1 cellular context compared by ENCODE assay signal in genomic region chr22:43812890-43813289, GRCh38.
TF ChIP-seq lines count a peak whose summit lies in the region.

No MANE protein-coding gene starts in this region.

TF ChIP-seq in GM12878, 131 proteins besides CTCF, POLR2A, EP300 and RAD21:
- TF ChIP-seq NRF1 (conservative IDR thresholded peaks at IDR 0.05; ENCODE audit: low read depth, low read length) (no peak), BRCA1 (IDR thresholded peaks at IDR 0.05; ENCODE audit: low read depth, low read length) (no peak), HDGF (IDR thresholded peaks at IDR 0.05) (no peak), TCF12 (IDR thresholded peaks at IDR 0.05; ENCODE audit: low read depth, low read length) (no peak), NR2F1 (conservative IDR thresholded peaks at IDR 0.05) (no peak), ZZZ3 (IDR thresholded peaks at IDR 0.05; ENCODE audit: control insufficient read depth, insufficient read length, low read depth) (no peak), YY1 (IDR thresholded peaks at IDR 0.05; ENCODE audit: low read depth, low read length) (no peak), JUND (IDR thresholded peaks at IDR 0.05; ENCODE audit: low read depth, low read length) (no peak), IKZF1 (conservative IDR thresholded peaks at IDR 0.05) (no peak), USF1 (IDR thresholded peaks at IDR 0.05; ENCODE audit: borderline replicate concordance, extremely low read length, insufficient read depth, low read depth, low read length) (no peak), CHD1 (IDR thresholded peaks at IDR 0.05; ENCODE audit: low read depth, low read length) (no peak), SIX5 (IDR thresholded peaks at IDR 0.05; ENCODE audit: low read depth, low read length, severe bottlenecking) (no peak), BMI1 (IDR thresholded peaks at IDR 0.05; ENCODE audit: borderline replicate concordance) (no peak), CHD4 (IDR thresholded peaks at IDR 0.05) (no peak), IKZF2 (IDR thresholded peaks at IDR 0.05) (no peak), TCF7 (IDR thresholded peaks at IDR 0.05; ENCODE audit: borderline replicate concordance) (no peak), PKNOX1 (IDR thresholded peaks at IDR 0.05) (no peak), SMC3 (IDR thresholded peaks at IDR 0.05; ENCODE audit: borderline replicate concordance, low read length) (no peak), YBX1 (IDR thresholded peaks at IDR 0.05) (no peak), MYC (IDR thresholded peaks at IDR 0.05; ENCODE audit: insufficient read depth, insufficient read length, insufficient replicate concordance, low read length, severe bottlenecking) (no peak)
